Comparison of ENCODE assay signal across 20 cellular contexts in the genomic region with DNA sequence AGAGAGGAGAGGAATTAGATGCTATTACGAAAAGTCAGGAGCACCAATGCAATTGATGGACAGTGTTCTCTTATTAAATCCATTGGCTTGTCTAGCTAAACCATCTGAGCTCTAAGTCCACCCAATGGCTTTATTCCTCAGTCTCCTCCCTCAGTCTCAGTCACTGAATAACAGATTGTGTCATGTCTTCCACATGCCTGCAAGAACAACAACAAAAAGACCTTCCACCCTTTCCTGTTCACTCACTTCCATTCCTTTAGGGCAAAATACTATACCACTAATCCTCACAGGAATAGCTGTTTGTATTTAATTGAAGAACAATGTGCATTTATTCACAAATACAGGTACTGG.
"Had no signal": no experiment of that assay in that cellular context is flagged by ENCODE, and none has a peak within 500 bp of the region (broad histone marks: within the 10 kb centered on the region; RNA-seq: fewer than 3 reads in every experiment).

No MANE protein-coding gene starts in this region.

- H3K4me1 ChIP-seq: left lung, prostate gland, right lobe of liver, testis, upper lobe of left lung had no signal

- H3K27me3 ChIP-seq: brain microvascular endothelial cell, left lung, right lobe of liver, testis, upper lobe of left lung had no signal

- H3K9me3 ChIP-seq: left lung, prostate gland, right lobe of liver, testis, upper lobe of left lung had no signal

- H3K27ac Mint-ChIP-seq: activated B cell treated with CpG ODN at 0.5 μM for 24 hours; activated CD4-positive, alpha-beta memory T cell treated with anti-CD3 and anti-CD28 coated beads for 36 hours; nephron progenitor cell had no signal

- H3K9me3 Mint-ChIP-seq: activated CD4-positive, alpha-beta memory T cell treated with anti-CD3 and anti-CD28 coated beads for 36 hours; activated naive CD4-positive, alpha-beta T cell treated with anti-CD3 and anti-CD28 coated beads for 36 hours; nephron progenitor cell had no signal

- H3K27ac ChIP-seq: brain microvascular endothelial cell, left lung, prostate gland, right lobe of liver, testis, upper lobe of left lung had no signal

- H3K4me3 Mint-ChIP-seq: activated CD4-positive, alpha-beta memory T cell treated with anti-CD3 and anti-CD28 coated beads for 36 hours; activated naive CD4-positive, alpha-beta T cell treated with anti-CD3 and anti-CD28 coated beads for 36 hours; nephron progenitor cell had no signal

- H3K4me3 ChIP-seq: left lung, prostate gland, right lobe of liver, testis, upper lobe of left lung had no signal

- DNase-seq: activated B cell treated with CpG ODN at 0.5 μM for 24 hours; activated CD4-positive, alpha-beta memory T cell treated with anti-CD3 and anti-CD28 coated beads for 36 hours; activated CD4-positive, alpha-beta T cell treated with anti-CD3 and anti-CD28 coated beads for 4 hours; activated T-cell treated with anti-CD3 and anti-CD28 coated beads, Interleukin-2, amount 50 U/mL, for 1 hour; aorta; brain microvascular endothelial cell; cerebellar nuclear complex; effector CD8-positive, alpha-beta T cell; kidney; left lung; nephron progenitor cell; right lobe of liver; small intestine; stimulated activated CD4-positive, alpha-beta T cell treated with anti-CD3 and anti-CD28 coated beads, Interleukin-15, amount 100 ng/mL, for 24 hours; stimulated activated CD4-positive, alpha-beta T cell treated with anti-CD3 and anti-CD28 coated beads, Interleukin-2, amount 100 ng/mL, for 48 hours; T-helper 9 cell; testis; upper lobe of left lung had no signal

- H3K36me3 Mint-ChIP-seq: activated CD4-positive, alpha-beta memory T cell treated with anti-CD3 and anti-CD28 coated beads for 36 hours had no signal

- H3K36me3 ChIP-seq: brain microvascular endothelial cell, left lung, prostate gland, right lobe of liver, upper lobe of left lung had no signal

- ATAC-seq: left lung, right lobe of liver had no signal
